8 cellular contexts compared by ENCODE assay signal in the genomic region with DNA sequence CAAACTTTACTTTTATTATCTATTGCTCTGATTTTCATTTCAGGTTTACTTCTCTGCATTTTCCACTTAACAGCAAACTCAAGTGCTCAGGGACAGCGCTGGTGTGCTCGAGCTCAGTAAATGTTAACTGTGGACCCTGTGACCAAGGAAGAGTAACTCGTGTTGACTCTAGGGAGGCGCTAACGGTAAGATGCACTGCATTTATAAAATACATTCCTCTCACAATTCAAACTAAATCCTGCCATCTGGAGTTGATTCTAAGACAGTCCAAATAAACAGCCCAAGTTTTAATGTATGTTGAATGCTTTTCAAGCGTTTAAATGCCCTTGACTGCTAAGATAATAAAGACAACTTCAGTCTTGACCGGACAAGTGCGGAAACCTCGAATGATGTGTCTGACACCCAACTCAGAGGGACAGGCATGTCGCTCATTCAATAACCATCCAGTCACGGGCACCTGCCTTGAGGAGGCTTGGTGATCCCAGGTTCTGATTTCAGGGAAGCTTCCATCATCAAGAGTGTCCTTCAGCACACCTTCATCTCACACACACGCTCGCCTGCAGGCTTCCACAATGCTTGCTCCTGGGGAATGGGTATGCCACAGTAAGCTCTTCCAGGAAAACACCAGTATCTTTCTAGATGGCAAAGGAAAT.
DNase-seq lines count a peak whose midpoint lies in the region; ATAC-seq and TF ChIP-seq lines count a peak whose summit lies in the region.

No MANE protein-coding gene starts in this region.

- peak overlapping the region; percentile 82 for H3K27ac ChIP-seq in A673 (ENCODE audit: low read depth, low read length, poor library complexity, severe bottlenecking)
- H3K27ac ChIP-seq in HUES48 (ENCODE audit: low read depth, low read length) = peak overlapping the region; percentile 92
- H3K27ac ChIP-seq in dorsolateral prefrontal cortex = peak overlapping the region in 38 of 59 donors; percentile 1 to 86 (median 64)
- peak overlapping the region; percentile 66 for H3K27ac ChIP-seq in muscle layer of colon (ENCODE audit: low read depth, low read length)

- H3K36me3 ChIP-seq in A673 (ENCODE audit: insufficient read depth, low read length, poor library complexity, severe bottlenecking) (no peaks in the 10 kb centered on the region), HUES48 (ENCODE audit: control insufficient read depth, insufficient read depth, low read length) (no peaks in the 10 kb centered on the region), muscle layer of colon (ENCODE audit: insufficient read depth, low read length) (peaks cover 7% of the 10 kb centered on the region)

- no TSS peak for BruUV-seq in A673 (replicated peaks; lab: Mats Ljungman, UMichigan)

- CTCF ChIA-PET in A673 (lab: Charles Lee) = interaction anchor here (1.1 kb wide), 1 partner anchor 170 kb away, joined by 7 read pairs; no protein-coding TSS in a partner anchor

- in situ Hi-C loops in GM13977 (cut with MboI; ENCODE audit: low pct_unique_long_range_greater_than_20kb, low sequenced_read_pairs, unreplicated experiment) = no loop called here

- POLR2A ChIA-PET in A673 (lab: Charles Lee; ENCODE audit: low non-redundant PET) = interaction anchor here (0.6 kb wide), 1 partner anchor 338 kb away, joined by 15 read pairs; no protein-coding TSS in a partner anchor

- DNase-seq in A673 (ENCODE audit: low spot score) (no peak), dorsolateral prefrontal cortex (no peak), RKO (ENCODE audit: low spot score) (no peak), posterior vena cava (ENCODE audit: low spot score) (no peak), GM13977 (ENCODE audit: low spot score) (no peak)

- no peak for ATAC-seq in GM19035 (IDR thresholded peaks at IDR 0.05; ENCODE audit: unreplicated experiment)

- TF ChIP-seq CTCF in A673 (conservative IDR thresholded peaks at IDR 0.05; ENCODE audit: low read depth, low read length) = 0 out of 2 replicates have a peak, but pooled peaks have one; percentile 8
- TF ChIP-seq CTCF in dorsolateral prefrontal cortex (IDR thresholded peaks at IDR 0.05 in 54 of 56, conservative IDR thresholded peaks at IDR 0.05 in 2 of 56; ENCODE audit: low read depth in 1 of 56, partially characterized antibody in 56 of 56) = peak in 1 of 56 donors; percentile 8
- no peak for TF ChIP-seq CTCF in GM13977 (IDR thresholded peaks at IDR 0.05; ENCODE audit: extremely low read depth, insufficient read depth, missing control alignments)

- intact Hi-C loops in A673 (cut with micrococcal nuclease; ENCODE audit: unreplicated experiment) (no loop called here), dorsolateral prefrontal cortex (cut with DNase I) (no loop called here), posterior vena cava (cut with DNase I) (loop anchor here in 1 of 2 donors (10.0 kb wide), 1 partner anchor 61 kb away; no protein-coding TSS in a partner anchor)

- H3K4me1 ChIP-seq in A673 (ENCODE audit: insufficient read depth, low read length, poor library complexity, severe bottlenecking) (peaks cover 34% of the 10 kb centered on the region), HUES48 (ENCODE audit: control insufficient read depth, insufficient read depth, low read length) (peaks cover 66% of the 10 kb centered on the region), muscle layer of colon (ENCODE audit: insufficient read depth, low read length) (peaks cover 90% of the 10 kb centered on the region)

- H3K4me3 ChIP-seq in A673 (ENCODE audit: low read depth, low read length, poor library complexity, severe bottlenecking) (peak overlapping the region; percentile 21), HUES48 (ENCODE audit: low read depth, low read length) (peak overlapping the region; percentile 28; the same call in 1 of the 2 replicates), dorsolateral prefrontal cortex (peak overlapping the region in 4 of 59 donors; percentile 1 to 21 (median 13)), muscle layer of colon (ENCODE audit: low read depth in 1 of 2, low read length in 2 of 2) (no peak overlapping the region)

- H3K9me3 ChIP-seq in A673 (ENCODE audit: low read depth, low read length, poor library complexity, severe bottlenecking) (no peaks in the 10 kb centered on the region), HUES48 (ENCODE audit: control insufficient read depth, insufficient read depth, low read length) (no peaks in the 10 kb centered on the region), muscle layer of colon (ENCODE audit: low read length) (no peaks in the 10 kb centered on the region)

- H3K9ac ChIP-seq in HUES48 (ENCODE audit: low read depth, low read length) (no peak overlapping the region), muscle layer of colon (ENCODE audit: low read length) (peak overlapping the region; percentile 44)

- H3K27me3 ChIP-seq in A673 (replicated peaks; ENCODE audit: insufficient read depth, low read depth, low read length, poor library complexity) = no peaks in the 10 kb centered on the region
- no peaks in the 10 kb centered on the region for H3K27me3 ChIP-seq in HUES48 (ENCODE audit: control insufficient read depth, insufficient read depth, low read length)
- no peaks in the 10 kb centered on the region for H3K27me3 ChIP-seq in dorsolateral prefrontal cortex
- H3K27me3 ChIP-seq in muscle layer of colon (ENCODE audit: control insufficient read depth in 1 of 2, insufficient read depth in 2 of 2, low read length in 2 of 2) = no peaks in the 10 kb centered on the region

Comparison
In these comparisons a context has a peak if more than half of its experiments do, and no peak if none do; other contexts are left out.
1. H3K4me3 ChIP-seq: peak in A673 (single experiment) and HUES48 (single experiment); none in muscle layer of colon (0 of 2).
2. Peak in every context shown above with its lines, with median percentiles within 50 percentile points of each other: H3K27ac ChIP-seq.